ENCODE assay signal across 21 cellular contexts in the genomic region with DNA sequence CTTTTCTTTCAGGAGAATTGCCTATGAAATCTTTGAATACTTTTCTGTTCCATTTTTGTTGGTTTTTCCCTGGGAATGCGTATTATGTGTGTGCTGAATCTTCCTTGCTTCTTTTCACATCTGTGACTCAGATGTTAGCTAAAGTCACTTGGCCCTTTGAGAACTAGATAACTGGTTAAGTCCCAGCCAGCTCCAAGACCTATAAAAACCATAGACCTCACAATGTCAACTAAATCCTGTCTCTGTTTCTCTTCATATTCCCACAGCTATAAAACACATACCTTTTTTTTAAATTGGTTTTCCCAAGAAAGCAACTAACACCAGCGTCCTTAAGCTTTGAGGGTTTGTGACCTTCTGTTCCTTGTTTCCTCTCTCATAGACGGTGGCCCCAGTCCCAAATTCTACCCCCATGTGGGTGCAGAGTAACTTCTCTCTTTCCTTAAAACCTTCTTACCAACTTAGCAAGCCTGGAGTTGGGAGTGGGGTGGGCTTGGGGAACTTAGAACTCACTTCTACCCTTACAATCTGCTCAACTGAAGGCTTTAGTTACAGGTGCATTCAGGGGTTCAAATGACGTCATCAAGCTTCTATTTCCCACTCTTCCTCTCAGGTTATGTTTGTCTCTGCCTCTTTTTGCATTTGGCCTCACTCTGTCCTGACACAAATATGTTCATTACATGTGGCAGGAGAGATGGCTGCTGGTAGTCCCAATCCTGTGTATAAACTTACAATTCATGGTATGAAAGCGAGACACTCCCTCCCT.
"Had no signal": no experiment of that assay in that cellular context is flagged by ENCODE, and none has a peak within 500 bp of the region (broad histone marks: within the 10 kb centered on the region; RNA-seq: fewer than 3 reads in every experiment).

No MANE protein-coding gene starts in this region.

- H3K4me3 Mint-ChIP-seq: immature natural killer cell; memory B cell; natural killer cell treated with Interleukin-12 subunit alpha and Interleukin-12 subunit beta and Interleukin-15 and Interleukin-18, amount 100 ng/mL, for 72 hours; stimulated activated memory B cell treated with anti-CD40 and anti-IgM and Interleukin-4, amounts not matched to agents 10 μg/mL and 1 μg/mL and 100 μg/mL, for 72 hours; stimulated activated naive CD8-positive, alpha-beta T cell treated with anti-CD3 and anti-CD28 coated beads, Interleukin-15, Interleukin-2, amounts not matched to agents 100 ng/mL and 50 ng/mL, for 24 hours had no signal

- H3K27me3 ChIP-seq: esophagus muscularis mucosa, foreskin keratinocyte, pancreas, tibial artery, upper lobe of right lung had no signal

- H3K9me3 ChIP-seq: pancreas had no signal

- DNase-seq: effector memory CD4-positive, alpha-beta T cell; foreskin keratinocyte; immature natural killer cell; left cardiac atrium; left ventricle myocardium inferior; lower lobe of right lung; midbrain; occipital lobe; pancreas; right cardiac atrium; stimulated activated CD4-positive, alpha-beta T cell treated with anti-CD3 and anti-CD28 coated beads, Interleukin-4, amount 100 ng/mL, for 24 hours; tibial artery; upper lobe of right lung had no signal

- H3K27ac Mint-ChIP-seq: immature natural killer cell; memory B cell; natural killer cell treated with Interleukin-12 subunit alpha and Interleukin-12 subunit beta and Interleukin-15 and Interleukin-18, amount 100 ng/mL, for 72 hours; progenitor cell of endocrine pancreas; stimulated activated memory B cell treated with anti-CD40 and anti-IgM and Interleukin-4, amounts not matched to agents 10 μg/mL and 1 μg/mL and 100 μg/mL, for 72 hours; stimulated activated naive CD8-positive, alpha-beta T cell treated with anti-CD3 and anti-CD28 coated beads, Interleukin-15, Interleukin-2, amounts not matched to agents 100 ng/mL and 50 ng/mL, for 24 hours had no signal

- H3K27me3 Mint-ChIP-seq: memory B cell; stimulated activated memory B cell treated with anti-CD40 and anti-IgM and Interleukin-4, amounts not matched to agents 10 μg/mL and 1 μg/mL and 100 μg/mL, for 72 hours; stimulated activated naive CD8-positive, alpha-beta T cell treated with anti-CD3 and anti-CD28 coated beads, Interleukin-15, Interleukin-2, amounts not matched to agents 100 ng/mL and 50 ng/mL, for 24 hours had no signal

- H3K4me3 ChIP-seq: esophagus muscularis mucosa, left ventricle myocardium inferior, lower lobe of right lung, pancreas, tibial artery, upper lobe of right lung had no signal

- H3K27ac ChIP-seq: epithelial cell of prostate, esophagus muscularis mucosa, foreskin keratinocyte, left ventricle myocardium inferior, lower lobe of right lung, pancreas, tibial artery, upper lobe of right lung had no signal

- H3K4me1 Mint-ChIP-seq: immature natural killer cell; memory B cell; stimulated activated memory B cell treated with anti-CD40 and anti-IgM and Interleukin-4, amounts not matched to agents 10 μg/mL and 1 μg/mL and 100 μg/mL, for 72 hours had no signal

- H3K4me1 ChIP-seq: esophagus muscularis mucosa, left ventricle myocardium inferior, lower lobe of right lung, pancreas, tibial artery, upper lobe of right lung had no signal

- H3K36me3 ChIP-seq: esophagus muscularis mucosa, left ventricle myocardium inferior, lower lobe of right lung, pancreas, tibial artery, upper lobe of right lung had no signal

- H3K36me3 Mint-ChIP-seq: immature natural killer cell had no signal

- ATAC-seq: foreskin keratinocyte; left cardiac atrium; lower lobe of right lung; natural killer cell treated with Interleukin-12 subunit alpha and Interleukin-12 subunit beta and Interleukin-15 and Interleukin-18, amount 100 ng/mL, for 72 hours; pancreas; right cardiac atrium; stimulated activated memory B cell treated with anti-CD40 and anti-IgM and Interleukin-4, amounts not matched to agents 10 μg/mL and 1 μg/mL and 100 μg/mL, for 72 hours; upper lobe of right lung had no signal

- FAIRE-seq: keratinocyte, pancreas had no signal
